Comparison of ENCODE assay signal across 1 cellular context in genomic region chr4:164768516-164768915, GRCh38.
TF ChIP-seq lines count a peak whose summit lies in the region.

No MANE protein-coding gene starts in this region.

TF ChIP-seq in GM23338, 12 proteins besides CTCF, POLR2A, EP300 and RAD21 (continued from another document):
- TF ChIP-seq, protein P1, sequence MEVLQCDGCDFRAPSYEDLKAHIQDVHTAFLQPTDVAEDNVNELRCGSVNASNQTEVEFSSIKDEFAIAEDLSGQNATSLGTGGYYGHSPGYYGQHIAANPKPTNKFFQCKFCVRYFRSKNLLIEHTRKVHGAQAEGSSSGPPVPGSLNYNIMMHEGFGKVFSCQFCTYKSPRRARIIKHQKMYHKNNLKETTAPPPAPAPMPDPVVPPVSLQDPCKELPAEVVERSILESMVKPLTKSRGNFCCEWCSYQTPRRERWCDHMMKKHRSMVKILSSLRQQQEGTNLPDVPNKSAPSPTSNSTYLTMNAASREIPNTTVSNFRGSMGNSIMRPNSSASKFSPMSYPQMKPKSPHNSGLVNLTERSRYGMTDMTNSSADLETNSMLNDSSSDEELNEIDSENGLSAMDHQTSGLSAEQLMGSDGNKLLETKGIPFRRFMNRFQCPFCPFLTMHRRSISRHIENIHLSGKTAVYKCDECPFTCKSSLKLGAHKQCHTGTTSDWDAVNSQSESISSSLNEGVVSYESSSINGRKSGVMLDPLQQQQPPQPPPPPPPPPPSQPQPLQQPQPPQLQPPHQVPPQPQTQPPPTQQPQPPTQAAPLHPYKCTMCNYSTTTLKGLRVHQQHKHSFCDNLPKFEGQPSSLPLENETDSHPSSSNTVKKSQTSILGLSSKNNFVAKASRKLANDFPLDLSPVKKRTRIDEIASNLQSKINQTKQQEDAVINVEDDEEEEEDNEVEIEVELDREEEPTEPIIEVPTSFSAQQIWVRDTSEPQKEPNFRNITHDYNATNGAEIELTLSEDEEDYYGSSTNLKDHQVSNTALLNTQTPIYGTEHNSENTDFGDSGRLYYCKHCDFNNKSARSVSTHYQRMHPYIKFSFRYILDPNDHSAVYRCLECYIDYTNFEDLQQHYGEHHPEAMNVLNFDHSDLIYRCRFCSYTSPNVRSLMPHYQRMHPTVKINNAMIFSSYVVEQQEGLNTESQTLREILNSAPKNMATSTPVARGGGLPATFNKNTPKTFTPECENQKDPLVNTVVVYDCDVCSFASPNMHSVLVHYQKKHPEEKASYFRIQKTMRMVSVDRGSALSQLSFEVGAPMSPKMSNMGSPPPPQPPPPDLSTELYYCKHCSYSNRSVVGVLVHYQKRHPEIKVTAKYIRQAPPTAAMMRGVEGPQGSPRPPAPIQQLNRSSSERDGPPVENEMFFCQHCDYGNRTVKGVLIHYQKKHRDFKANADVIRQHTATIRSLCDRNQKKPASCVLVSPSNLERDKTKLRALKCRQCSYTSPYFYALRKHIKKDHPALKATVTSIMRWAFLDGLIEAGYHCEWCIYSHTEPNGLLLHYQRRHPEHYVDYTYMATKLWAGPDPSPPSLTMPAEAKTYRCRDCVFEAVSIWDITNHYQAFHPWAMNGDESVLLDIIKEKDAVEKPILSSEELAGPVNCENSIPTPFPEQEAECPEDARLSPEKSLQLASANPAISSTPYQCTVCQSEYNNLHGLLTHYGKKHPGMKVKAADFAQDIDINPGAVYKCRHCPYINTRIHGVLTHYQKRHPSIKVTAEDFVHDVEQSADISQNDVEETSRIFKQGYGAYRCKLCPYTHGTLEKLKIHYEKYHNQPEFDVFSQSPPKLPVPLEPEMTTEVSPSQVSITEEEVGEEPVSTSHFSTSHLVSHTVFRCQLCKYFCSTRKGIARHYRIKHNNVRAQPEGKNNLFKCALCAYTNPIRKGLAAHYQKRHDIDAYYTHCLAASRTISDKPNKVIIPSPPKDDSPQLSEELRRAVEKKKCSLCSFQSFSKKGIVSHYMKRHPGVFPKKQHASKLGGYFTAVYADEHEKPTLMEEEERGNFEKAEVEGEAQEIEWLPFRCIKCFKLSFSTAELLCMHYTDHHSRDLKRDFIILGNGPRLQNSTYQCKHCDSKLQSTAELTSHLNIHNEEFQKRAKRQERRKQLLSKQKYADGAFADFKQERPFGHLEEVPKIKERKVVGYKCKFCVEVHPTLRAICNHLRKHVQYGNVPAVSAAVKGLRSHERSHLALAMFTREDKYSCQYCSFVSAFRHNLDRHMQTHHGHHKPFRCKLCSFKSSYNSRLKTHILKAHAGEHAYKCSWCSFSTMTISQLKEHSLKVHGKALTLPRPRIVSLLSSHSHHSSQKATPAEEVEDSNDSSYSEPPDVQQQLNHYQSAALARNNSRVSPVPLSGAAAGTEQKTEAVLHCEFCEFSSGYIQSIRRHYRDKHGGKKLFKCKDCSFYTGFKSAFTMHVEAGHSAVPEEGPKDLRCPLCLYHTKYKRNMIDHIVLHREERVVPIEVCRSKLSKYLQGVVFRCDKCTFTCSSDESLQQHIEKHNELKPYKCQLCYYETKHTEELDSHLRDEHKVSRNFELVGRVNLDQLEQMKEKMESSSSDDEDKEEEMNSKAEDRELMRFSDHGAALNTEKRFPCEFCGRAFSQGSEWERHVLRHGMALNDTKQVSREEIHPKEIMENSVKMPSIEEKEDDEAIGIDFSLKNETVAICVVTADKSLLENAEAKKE (CRISPR knock-in tag; IDR thresholded peaks at IDR 0.05), result no peak
- TF ChIP-seq JUNB (IDR thresholded peaks at IDR 0.05; ENCODE audit: unreplicated experiment) (no peak), ETS1 (IDR thresholded peaks at IDR 0.05) (no peak), ZNF114 (CRISPR knock-in tag; IDR thresholded peaks at IDR 0.05) (no peak), REST (IDR thresholded peaks at IDR 0.05; ENCODE audit: unreplicated experiment) (no peak), EZH2phosphoT487 (IDR thresholded peaks at IDR 0.05; ENCODE audit: unreplicated experiment) (no peak), NANOG (IDR thresholded peaks at IDR 0.05; ENCODE audit: borderline replicate concordance) (no peak)
